In genomic region chr10:3745582-3745981, GRCh38 we compare ENCODE assay signal across 25 cellular contexts. TPM values are rescaled to one million over a fixed set of nuclear protein-coding genes. Genes with fewer than 3 reads are reported as not detected.
DNase-seq lines count a peak whose midpoint lies in the region; ATAC-seq and TF ChIP-seq lines count a peak whose summit lies in the region.
"Had no signal": no experiment of that assay in that cellular context is flagged by ENCODE, and none has a peak within 500 bp of the region (broad histone marks: within the 10 kb centered on the region; RNA-seq: fewer than 3 reads in every experiment).

No MANE protein-coding gene starts in this region.

- peaks cover 12% of the 10 kb centered on the region for H3K4me1 Mint-ChIP-seq in activated CD8-positive, alpha-beta T cell treated with anti-CD3 and anti-CD28 coated beads, Interleukin-2, amount 10 ng/mL, durations not matched to agents 7 days and 5 days (ENCODE audit: low read depth)
- peaks cover 14% of the 10 kb centered on the region for H3K4me1 Mint-ChIP-seq in activated CD8-positive, alpha-beta T cell treated with anti-CD3 and anti-CD28 coated beads for 36 hours (ENCODE audit: low read depth)
- peaks cover 29% of the 10 kb centered on the region for H3K4me1 Mint-ChIP-seq in WTC11

- peak; percentile 10 for DNase-seq in activated CD8-positive, alpha-beta T cell treated with anti-CD3 and anti-CD28 coated beads, Interleukin-2, amount 10 ng/mL, durations not matched to agents 7 days and 5 days
- no peak for DNase-seq in activated CD8-positive, alpha-beta T cell treated with anti-CD3 and anti-CD28 coated beads for 36 hours
- peak; percentile 55 to 76 for DNase-seq in NCI-H2081 (lab: John Stamatoyannopoulos, UW)
- DNase-seq in WTC11 (ENCODE audit: low spot score) = no peak
- no peak for DNase-seq in psoas muscle
- DNase-seq in G401 (ENCODE audit: low spot score) = no peak
- DNase-seq in SJCRH30 = no peak
- DNase-seq: activated CD4-positive, alpha-beta T cell treated with anti-CD3 and anti-CD28 coated beads for 48 hours; activated effector memory CD4-positive, alpha-beta T cell treated with anti-CD3 and anti-CD28 coated beads, Interleukin-2, amount 50 U/mL, for 16 hours; cerebellar nuclear complex; DMS 273 treated with DMSO at 0.1 percent for 48 hours; effector CD4-positive, alpha-beta T cell; foreskin melanocyte; Karpas-422; kidney; NCI-H226; occipital lobe; stimulated activated CD4-positive, alpha-beta T cell treated with anti-CD3 and anti-CD28 coated beads, Interleukin-2, amount 100 ng/mL, for 48 hours; stimulated activated naive B cell treated with anti-CD40 and anti-IgM and Interleukin-4, amounts not matched to agents 10 μg/mL and 1 μg/mL and 100 μg/mL, for 72 hours; T-helper 17 cell had no signal

- H3K36me3 ChIP-seq in psoas muscle (ENCODE audit: insufficient read depth in 1 of 2, low read depth in 1 of 2) (no peaks in the 10 kb centered on the region), SJCRH30 (no peaks in the 10 kb centered on the region)
- H3K36me3 ChIP-seq: vagina had no signal

- POLR2A ChIA-PET in activated CD8-positive, alpha-beta T cell treated with anti-CD3 and anti-CD28 coated beads, Interleukin-2, amount 10 ng/mL, durations not matched to agents 7 days and 5 days (lab: Charles Lee) = no interaction called here
- POLR2A ChIA-PET in activated CD8-positive, alpha-beta T cell treated with anti-CD3 and anti-CD28 coated beads for 36 hours (lab: Charles Lee) = interaction anchor here (0.9 to 1.8 kb wide), 4 partner anchors 9 to 31 kb away, joined by 4 to 8 read pairs (median 5); no protein-coding TSS in a partner anchor
- POLR2A ChIA-PET in WTC11 (lab: Charles Lee) = no interaction called here

- H3K9me3 Mint-ChIP-seq in activated CD8-positive, alpha-beta T cell treated with anti-CD3 and anti-CD28 coated beads, Interleukin-2, amount 10 ng/mL, durations not matched to agents 7 days and 5 days (ENCODE audit: insufficient read depth) = no peaks in the 10 kb centered on the region
- H3K9me3 Mint-ChIP-seq in activated CD8-positive, alpha-beta T cell treated with anti-CD3 and anti-CD28 coated beads for 36 hours = no peaks in the 10 kb centered on the region
- peaks cover 9% of the 10 kb centered on the region for H3K9me3 Mint-ChIP-seq in WTC11
- H3K9me3 Mint-ChIP-seq: stimulated activated naive B cell treated with anti-CD40 and anti-IgM and Interleukin-4, amounts not matched to agents 10 μg/mL and 1 μg/mL and 100 μg/mL, for 72 hours had no signal

- H3K9me3 ChIP-seq in psoas muscle = no peaks in the 10 kb centered on the region
- no peaks in the 10 kb centered on the region for H3K9me3 ChIP-seq in SJCRH30 (replicated peaks)
- H3K9me3 ChIP-seq: vagina had no signal

- peaks cover 3% of the 10 kb centered on the region for H3K27me3 Mint-ChIP-seq in activated CD8-positive, alpha-beta T cell treated with anti-CD3 and anti-CD28 coated beads, Interleukin-2, amount 10 ng/mL, durations not matched to agents 7 days and 5 days (ENCODE audit: low read depth)
- peaks cover 1% of the 10 kb centered on the region for H3K27me3 Mint-ChIP-seq in activated CD8-positive, alpha-beta T cell treated with anti-CD3 and anti-CD28 coated beads for 36 hours
- H3K27me3 Mint-ChIP-seq in WTC11 (ENCODE audit: low read depth) = no peaks in the 10 kb centered on the region; the same call in 1 of the 2 replicates
- H3K27me3 Mint-ChIP-seq: T-helper 17 cell had no signal

- H3K27me3 ChIP-seq in psoas muscle (ENCODE audit: insufficient read depth in 3 of 3, low read length in 2 of 3) (no peaks in the 10 kb centered on the region), SJCRH30 (no peaks in the 10 kb centered on the region)
- H3K27me3 ChIP-seq: vagina had no signal

- no peak overlapping the region for H3K4me3 Mint-ChIP-seq in activated CD8-positive, alpha-beta T cell treated with anti-CD3 and anti-CD28 coated beads, Interleukin-2, amount 10 ng/mL, durations not matched to agents 7 days and 5 days
- no peak overlapping the region for H3K4me3 Mint-ChIP-seq in activated CD8-positive, alpha-beta T cell treated with anti-CD3 and anti-CD28 coated beads for 36 hours
- no peak overlapping the region for H3K4me3 Mint-ChIP-seq in WTC11
- H3K4me3 Mint-ChIP-seq: stimulated activated naive B cell treated with anti-CD40 and anti-IgM and Interleukin-4, amounts not matched to agents 10 μg/mL and 1 μg/mL and 100 μg/mL, for 72 hours; T-helper 17 cell had no signal

- CTCF ChIA-PET in activated CD8-positive, alpha-beta T cell treated with anti-CD3 and anti-CD28 coated beads, Interleukin-2, amount 10 ng/mL, durations not matched to agents 7 days and 5 days (lab: Charles Lee) = no interaction called here
- CTCF ChIA-PET in activated CD8-positive, alpha-beta T cell treated with anti-CD3 and anti-CD28 coated beads for 36 hours (lab: Charles Lee) = interaction anchor here (1.0 kb wide), 1 partner anchor 505 kb away, joined by 3 read pairs; no protein-coding TSS in a partner anchor
- CTCF ChIA-PET in WTC11 (lab: Charles Lee) = interaction anchor here (1.1 to 1.3 kb wide), 2 partner anchors 11 to 27 kb away, joined by 3 read pairs; no protein-coding TSS in a partner anchor

- no peak overlapping the region for H3K4me3 ChIP-seq in psoas muscle
- no peak overlapping the region for H3K4me3 ChIP-seq in SJCRH30
- H3K4me3 ChIP-seq: lung, SK-N-MC, vagina had no signal

- no peaks in the 10 kb centered on the region for H3K36me3 Mint-ChIP-seq in activated CD8-positive, alpha-beta T cell treated with anti-CD3 and anti-CD28 coated beads, Interleukin-2, amount 10 ng/mL, durations not matched to agents 7 days and 5 days (ENCODE audit: low read depth)
- no peaks in the 10 kb centered on the region for H3K36me3 Mint-ChIP-seq in activated CD8-positive, alpha-beta T cell treated with anti-CD3 and anti-CD28 coated beads for 36 hours (ENCODE audit: low read depth)
- peaks cover 9% of the 10 kb centered on the region; the same call in 1 of the 2 replicates for H3K36me3 Mint-ChIP-seq in WTC11
- H3K36me3 Mint-ChIP-seq: CD14-positive monocyte; stimulated activated naive B cell treated with anti-CD40 and anti-IgM and Interleukin-4, amounts not matched to agents 10 μg/mL and 1 μg/mL and 100 μg/mL, for 72 hours had no signal

- no peak overlapping the region for H3K27ac Mint-ChIP-seq in activated CD8-positive, alpha-beta T cell treated with anti-CD3 and anti-CD28 coated beads, Interleukin-2, amount 10 ng/mL, durations not matched to agents 7 days and 5 days
- no peak overlapping the region for H3K27ac Mint-ChIP-seq in activated CD8-positive, alpha-beta T cell treated with anti-CD3 and anti-CD28 coated beads for 36 hours
- peak overlapping the region; percentile 3 for H3K27ac Mint-ChIP-seq in WTC11
- H3K27ac Mint-ChIP-seq: stimulated activated naive B cell treated with anti-CD40 and anti-IgM and Interleukin-4, amounts not matched to agents 10 μg/mL and 1 μg/mL and 100 μg/mL, for 72 hours; T-helper 17 cell had no signal

- in situ Hi-C loops in G401 (cut with HindIII; ENCODE audit: low sequenced_read_pairs) = no loop called here

- ATAC-seq in activated CD8-positive, alpha-beta T cell treated with anti-CD3 and anti-CD28 coated beads, Interleukin-2, amount 10 ng/mL, durations not matched to agents 7 days and 5 days = no peak
- no peak for ATAC-seq in activated CD8-positive, alpha-beta T cell treated with anti-CD3 and anti-CD28 coated beads for 36 hours
- ATAC-seq in WTC11 (no peak), psoas muscle (no peak), GM18867 (IDR thresholded peaks at IDR 0.05; ENCODE audit: unreplicated experiment) (no peak)
- ATAC-seq: stimulated activated naive B cell treated with anti-CD40 and anti-IgM and Interleukin-4, amounts not matched to agents 10 μg/mL and 1 μg/mL and 100 μg/mL, for 72 hours; T-helper 17 cell had no signal

- no peak for TF ChIP-seq CTCF in activated CD8-positive, alpha-beta T cell treated with anti-CD3 and anti-CD28 coated beads for 36 hours (IDR thresholded peaks at IDR 0.05)
- TF ChIP-seq CTCF in WTC11 (IDR thresholded peaks at IDR 0.05) (no peak), psoas muscle (IDR thresholded peaks at IDR 0.05) (no peak)

- WGBS in psoas muscle, 3 donors = 58 to 62% (median 58%) methylated on average over 6 of the region's 6 CpGs

- intact Hi-C loops in activated CD8-positive, alpha-beta T cell treated with anti-CD3 and anti-CD28 coated beads for 36 hours (cut with micrococcal nuclease) = no loop called here
- intact Hi-C loops in psoas muscle (cut with DNase I) = loop anchor here in 1 of 2 donors (10.0 kb wide), 1 partner anchor 271 kb away; no protein-coding TSS in a partner anchor

- H3K27ac ChIP-seq in psoas muscle = peak overlapping the region; percentile 19
- no peak overlapping the region for H3K27ac ChIP-seq in SJCRH30
- H3K27ac ChIP-seq: SK-N-MC, vagina had no signal

- peaks cover 39% of the 10 kb centered on the region for H3K4me1 ChIP-seq in psoas muscle
- peaks cover 5% of the 10 kb centered on the region for H3K4me1 ChIP-seq in SJCRH30

TF ChIP-seq in WTC11, 78 proteins besides CTCF, POLR2A, EP300 and RAD21 (continues in another document):
- TF ChIP-seq RELA (CRISPR knock-in tag; IDR thresholded peaks at IDR 0.05; ENCODE audit: borderline replicate concordance) = no peak
- TF ChIP-seq, protein P1, sequence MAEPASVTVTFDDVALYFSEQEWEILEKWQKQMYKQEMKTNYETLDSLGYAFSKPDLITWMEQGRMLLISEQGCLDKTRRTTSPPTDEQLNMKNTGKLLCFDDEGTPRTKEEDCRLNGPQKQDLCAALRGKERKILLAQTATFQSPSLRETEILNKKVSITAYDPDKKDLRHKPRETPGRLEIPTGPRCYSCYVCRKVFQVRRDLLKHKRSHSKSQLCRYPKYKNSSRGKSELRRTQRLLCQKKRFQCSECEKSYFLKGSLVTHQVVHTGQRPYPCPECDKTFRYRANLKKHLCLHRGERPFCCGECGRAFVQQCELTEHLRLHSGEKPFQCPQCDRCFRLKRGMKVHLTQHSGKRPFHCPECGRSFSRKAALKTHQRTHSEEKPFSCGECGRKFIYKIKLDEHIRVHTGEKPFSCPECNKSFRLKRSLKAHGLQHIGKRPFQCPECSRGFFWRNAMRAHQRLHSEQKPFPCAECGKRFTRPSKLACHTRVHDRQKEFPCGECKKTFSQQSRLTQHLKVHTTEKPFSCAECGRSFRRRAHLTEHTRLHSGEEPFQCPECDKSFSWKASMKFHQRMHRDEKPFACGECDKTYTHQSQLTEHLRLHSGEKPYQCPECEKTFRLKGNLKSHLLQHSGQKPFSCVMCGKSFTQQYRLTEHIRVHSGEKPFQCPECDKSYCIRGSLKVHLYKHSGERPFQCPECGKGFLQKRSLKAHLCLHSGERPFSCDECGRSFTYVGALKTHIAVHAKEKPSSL (CRISPR knock-in tag; conservative IDR thresholded peaks at IDR 0.05) = no peak
- TF ChIP-seq ETV6 (CRISPR knock-in tag; IDR thresholded peaks at IDR 0.05) = no peak
- TF ChIP-seq ZNF416 (CRISPR knock-in tag; IDR thresholded peaks at IDR 0.05) = no peak

RNA-seq across cellular contexts. Expression of gene KLF6, which starts 39.4 kb away (rescaled TPM):
- total RNA-seq in activated CD8-positive, alpha-beta T cell treated with anti-CD3 and anti-CD28 coated beads, Interleukin-2, amount 10 ng/mL, durations not matched to agents 7 days and 5 days = 100 to 1,000 TPM; 208 to 215 TPM
- 100 to 1,000 TPM; 116 to 120 TPM for total RNA-seq in activated CD8-positive, alpha-beta T cell treated with anti-CD3 and anti-CD28 coated beads for 36 hours
- 25.4 to 27.9 TPM (median 27.3 TPM) in 3 replicates for total RNA-seq in WTC11 (2021)
- total RNA-seq in psoas muscle = 100 to 1,000 TPM in 3 of 4 donors, 10 to 100 TPM in 1; 30.4 to 296 (median 173) TPM
- polyA plus RNA-seq in psoas muscle = 100 to 1,000 TPM in 2 of 3 donors, 10 to 100 TPM in 1; 94.1 to 138 (median 109) TPM
- total RNA-seq in G401 (2014; rRNA removed; shearing (Covaris generic)) = 25.8 and 35.8 TPM in 2 replicates
- 8.1 and 8.2 TPM in 2 replicates for total RNA-seq in SJCRH30 (2014; rRNA removed; shearing (Covaris generic))

Comparison
In these comparisons a context has a peak if more than half of its experiments do, and no peak if none do; other contexts are left out.
1. DNase-seq: peak in activated CD8-positive, alpha-beta T cell treated with anti-CD3 and anti-CD28 coated beads, Interleukin-2, amount 10 ng/mL, durations not matched to agents 7 days and 5 days (single experiment) and NCI-H2081 (2 of 2); none in activated CD8-positive, alpha-beta T cell treated with anti-CD3 and anti-CD28 coated beads for 36 hours (single experiment), WTC11 (single experiment), psoas muscle (0 of 2), G401 (single experiment) and SJCRH30 (0 of 2).